ENCODE assay signal across 1 cellular context in the genomic region with DNA sequence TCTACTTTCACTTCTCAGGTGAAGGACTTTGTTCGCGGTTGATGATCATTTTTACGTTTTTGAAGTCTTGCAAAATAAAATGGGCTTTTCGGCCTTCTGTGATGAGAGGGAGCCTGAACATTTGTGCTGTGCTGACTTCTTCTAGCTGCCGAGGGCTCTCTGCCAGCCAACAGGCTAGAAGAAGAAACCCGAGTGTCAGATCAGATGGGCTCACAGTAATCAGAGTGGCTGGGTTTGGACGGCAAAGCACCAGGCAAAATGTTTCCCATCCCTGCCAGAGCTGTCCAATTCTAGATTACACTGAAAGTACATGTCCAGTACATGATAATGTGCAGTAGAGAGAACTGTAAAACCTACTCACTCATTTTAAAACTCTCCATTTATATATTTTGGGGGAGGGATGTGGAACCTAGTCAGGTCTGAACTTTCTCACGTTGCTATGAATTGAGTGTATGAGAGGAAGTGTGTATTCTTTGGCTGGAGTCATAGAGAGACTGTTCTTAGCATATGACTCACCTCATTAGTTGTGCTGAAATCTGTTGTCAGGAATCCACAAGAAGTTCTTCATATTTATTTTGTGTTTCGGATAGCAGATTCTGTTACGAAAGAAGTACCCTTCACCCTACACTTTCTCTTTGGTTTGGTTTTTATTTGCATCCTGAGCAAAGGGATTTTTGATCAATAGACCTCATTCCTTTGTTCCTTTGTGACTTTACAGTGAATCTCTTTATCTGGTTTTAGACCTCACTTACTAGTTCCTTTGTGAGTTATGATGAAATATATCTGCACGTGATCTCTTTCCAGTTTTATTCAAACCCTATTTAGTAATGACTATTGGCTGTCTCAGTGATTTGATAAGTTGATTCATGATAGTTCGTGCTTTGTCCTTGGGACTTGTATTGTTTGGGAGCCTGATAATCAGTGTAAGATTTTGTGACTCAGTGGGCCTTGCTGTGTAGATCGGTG.
TF ChIP-seq lines count a peak whose summit lies in the region.

No MANE protein-coding gene starts in this region.

TF ChIP-seq in GM12878, 131 proteins besides CTCF, POLR2A, EP300 and RAD21 (continued from another document):
- TF ChIP-seq, protein P1, sequence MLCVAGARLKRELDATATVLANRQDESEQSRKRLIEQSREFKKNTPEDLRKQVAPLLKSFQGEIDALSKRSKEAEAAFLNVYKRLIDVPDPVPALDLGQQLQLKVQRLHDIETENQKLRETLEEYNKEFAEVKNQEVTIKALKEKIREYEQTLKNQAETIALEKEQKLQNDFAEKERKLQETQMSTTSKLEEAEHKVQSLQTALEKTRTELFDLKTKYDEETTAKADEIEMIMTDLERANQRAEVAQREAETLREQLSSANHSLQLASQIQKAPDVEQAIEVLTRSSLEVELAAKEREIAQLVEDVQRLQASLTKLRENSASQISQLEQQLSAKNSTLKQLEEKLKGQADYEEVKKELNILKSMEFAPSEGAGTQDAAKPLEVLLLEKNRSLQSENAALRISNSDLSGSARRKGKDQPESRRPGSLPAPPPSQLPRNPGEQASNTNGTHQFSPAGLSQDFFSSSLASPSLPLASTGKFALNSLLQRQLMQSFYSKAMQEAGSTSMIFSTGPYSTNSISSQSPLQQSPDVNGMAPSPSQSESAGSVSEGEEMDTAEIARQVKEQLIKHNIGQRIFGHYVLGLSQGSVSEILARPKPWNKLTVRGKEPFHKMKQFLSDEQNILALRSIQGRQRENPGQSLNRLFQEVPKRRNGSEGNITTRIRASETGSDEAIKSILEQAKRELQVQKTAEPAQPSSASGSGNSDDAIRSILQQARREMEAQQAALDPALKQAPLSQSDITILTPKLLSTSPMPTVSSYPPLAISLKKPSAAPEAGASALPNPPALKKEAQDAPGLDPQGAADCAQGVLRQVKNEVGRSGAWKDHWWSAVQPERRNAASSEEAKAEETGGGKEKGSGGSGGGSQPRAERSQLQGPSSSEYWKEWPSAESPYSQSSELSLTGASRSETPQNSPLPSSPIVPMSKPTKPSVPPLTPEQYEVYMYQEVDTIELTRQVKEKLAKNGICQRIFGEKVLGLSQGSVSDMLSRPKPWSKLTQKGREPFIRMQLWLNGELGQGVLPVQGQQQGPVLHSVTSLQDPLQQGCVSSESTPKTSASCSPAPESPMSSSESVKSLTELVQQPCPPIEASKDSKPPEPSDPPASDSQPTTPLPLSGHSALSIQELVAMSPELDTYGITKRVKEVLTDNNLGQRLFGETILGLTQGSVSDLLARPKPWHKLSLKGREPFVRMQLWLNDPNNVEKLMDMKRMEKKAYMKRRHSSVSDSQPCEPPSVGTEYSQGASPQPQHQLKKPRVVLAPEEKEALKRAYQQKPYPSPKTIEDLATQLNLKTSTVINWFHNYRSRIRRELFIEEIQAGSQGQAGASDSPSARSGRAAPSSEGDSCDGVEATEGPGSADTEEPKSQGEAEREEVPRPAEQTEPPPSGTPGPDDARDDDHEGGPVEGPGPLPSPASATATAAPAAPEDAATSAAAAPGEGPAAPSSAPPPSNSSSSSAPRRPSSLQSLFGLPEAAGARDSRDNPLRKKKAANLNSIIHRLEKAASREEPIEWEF (IDR thresholded peaks at IDR 0.05; ENCODE audit: insufficient replicate concordance, low read depth, low read length): peak; percentile 91
- TF ChIP-seq SPI1 (IDR thresholded peaks at IDR 0.05; ENCODE audit: borderline replicate concordance, insufficient read depth, low read depth, low read length) (peak; percentile 92), WRNIP1 (IDR thresholded peaks at IDR 0.05; ENCODE audit: borderline replicate concordance, low read depth, low read length) (no peak), FOXK2 (IDR thresholded peaks at IDR 0.05) (no peak), CBX5 (IDR thresholded peaks at IDR 0.05; ENCODE audit: low read depth) (peak; percentile 8; the same call in 1 of the 2 replicates), JUNB (IDR thresholded peaks at IDR 0.05) (peak; percentile 97), NR2F1 (conservative IDR thresholded peaks at IDR 0.05) (no peak), IRF4 (IDR thresholded peaks at IDR 0.05; ENCODE audit: low read depth, low read length) (peak; percentile 84; the same call in 1 of the 2 replicates), NFIC (IDR thresholded peaks at IDR 0.05; ENCODE audit: low read depth, low read length) (peak; percentile 92), ZBTB40 (IDR thresholded peaks at IDR 0.05; ENCODE audit: borderline replicate concordance) (no peak; the same call in 1 of the 2 replicates), CBX3 (IDR thresholded peaks at IDR 0.05; ENCODE audit: borderline replicate concordance, low read depth) (no peak), LARP7 (IDR thresholded peaks at IDR 0.05) (no peak), MXI1 (IDR thresholded peaks at IDR 0.05; ENCODE audit: low read depth, low read length) (no peak; the same call in 1 of the 2 replicates), ZNF687 (IDR thresholded peaks at IDR 0.05) (peak; percentile 3), JUND (IDR thresholded peaks at IDR 0.05; ENCODE audit: low read depth, low read length) (peak; percentile 85), YY1 (IDR thresholded peaks at IDR 0.05; ENCODE audit: low read depth, low read length) (0 out of 2 replicates have a peak, but pooled peaks have one; percentile 18), RELB (IDR thresholded peaks at IDR 0.05; ENCODE audit: low read depth) (peak; percentile 85), BHLHE40 (IDR thresholded peaks at IDR 0.05; ENCODE audit: borderline replicate concordance in 1 of 2, low read depth in 2 of 2, low read length in 1 of 2) (peak; percentile 90 to 92)
